Comparison of ENCODE assay signal across 3 cellular contexts in the genomic region with DNA sequence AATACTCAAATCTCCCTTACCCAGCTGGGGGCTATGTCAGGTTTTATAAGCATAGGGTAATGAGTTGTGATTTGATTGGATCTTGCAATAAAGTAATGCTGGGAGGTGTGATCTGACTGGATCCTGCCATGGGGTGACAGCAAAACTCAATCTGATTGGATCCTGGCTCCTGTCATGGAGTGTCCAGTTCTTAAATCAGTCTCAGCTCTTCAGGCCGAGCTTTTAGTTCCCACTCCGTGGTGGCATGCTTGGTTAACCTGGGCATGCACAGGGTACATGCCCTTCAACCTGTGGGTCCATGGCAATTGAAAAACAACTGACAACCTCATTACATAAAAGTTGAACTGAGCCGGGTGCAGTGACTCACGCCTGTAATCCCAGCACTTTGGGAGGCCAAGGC. TPM values are rescaled to one million over a fixed set of nuclear protein-coding genes. Genes with fewer than 3 reads are reported as not detected.
"Had no signal": no experiment of that assay in that cellular context is flagged by ENCODE, and none has a peak within 500 bp of the region (broad histone marks: within the 10 kb centered on the region; RNA-seq: fewer than 3 reads in every experiment).

No MANE protein-coding gene starts in this region.

RNA-seq across cellular contexts. Expression of gene SPDYE16, which starts 16.9 kb away (rescaled TPM):
- total RNA-seq: LHCN-M2, MCF 10A, NCI-H460 had no signal
